8 cellular contexts compared by ENCODE assay signal in the genomic region with DNA sequence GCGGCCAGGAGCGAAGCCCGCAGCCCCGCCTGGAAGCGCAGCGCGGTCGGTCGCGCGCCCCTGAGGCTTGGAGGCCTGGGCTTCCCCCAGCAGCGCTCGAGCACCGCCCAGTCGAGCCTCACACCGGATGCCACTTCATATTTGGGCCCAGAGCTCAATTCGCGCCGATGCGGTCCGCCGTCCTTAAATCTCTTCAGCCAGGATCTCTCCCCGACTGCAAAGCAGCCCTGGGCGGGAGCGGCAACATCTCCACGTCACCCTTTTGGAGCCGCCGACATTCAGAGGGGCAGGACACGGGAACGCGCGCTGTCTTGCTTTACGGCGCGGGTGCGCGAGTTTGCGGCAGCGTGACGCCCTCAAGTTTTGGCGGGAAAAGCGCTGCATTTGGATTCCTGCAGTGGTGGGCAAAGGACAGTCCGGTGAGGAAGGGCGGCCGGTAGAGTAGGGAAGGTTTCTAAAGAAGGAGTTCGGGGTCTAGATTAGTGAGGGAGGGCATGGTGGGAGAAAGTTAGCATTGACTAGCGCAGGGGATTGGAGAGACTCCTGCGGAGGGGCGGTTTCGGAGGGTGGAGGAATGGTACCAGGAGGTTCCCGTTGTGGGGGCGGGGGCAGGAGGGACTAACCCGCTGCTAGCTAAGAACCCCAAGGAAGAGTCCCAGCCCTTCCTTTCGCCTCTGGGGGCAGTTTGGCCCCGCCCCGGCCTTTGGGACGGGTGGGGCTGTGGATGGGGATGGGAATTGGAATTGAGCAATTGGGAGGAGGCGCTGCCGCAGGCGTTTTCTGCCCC. TPM values are rescaled to one million over a fixed set of nuclear protein-coding genes. Genes with fewer than 3 reads are reported as not detected.
DNase-seq lines count a peak whose midpoint lies in the region; ATAC-seq, FAIRE-seq and TF ChIP-seq lines count a peak whose summit lies in the region.

No MANE protein-coding gene starts in this region.

- WGBS in body of pancreas, 2 donors: 0 to 1% methylated on average over 18 to 60 of the region's 60 CpGs
- WGBS in iPS DF 6.9 (ENCODE audit: insufficient coverage, insufficient read length): no CpG with 5 or more reads among the region's 60 CpGs

- intact Hi-C loops in body of pancreas (cut with DNase I): loop anchor here (10.0 kb wide), 1 partner anchor 51 kb away; no protein-coding TSS in a partner anchor
- intact Hi-C loops in gastrocnemius medialis (cut with DNase I; ENCODE audit: low total_unique reads): loop anchor here (1.0 to 2.0 kb wide), 3 partner anchors 32 to 129 kb away; a partner anchor contains a TSS

- H3K27ac ChIP-seq in body of pancreas (peak overlapping the region; percentile 92 to 99 (median 96)), iPS DF 6.9 (ENCODE audit: low read length) (no peak overlapping the region), gastrocnemius medialis (peak overlapping the region; percentile 89 to 97 (median 94))

- ATAC-seq in HG03025 (IDR thresholded peaks at IDR 0.05; ENCODE audit: low FRiP score, unreplicated experiment) (peak; percentile 80), body of pancreas (peak; percentile 93), gastrocnemius medialis (peak; percentile 93)

- peak overlapping the region; percentile 11 to 53 for H3K4me3 ChIP-seq in body of pancreas
- peak overlapping the region; percentile 56; the same call in 1 of the 2 replicates for H3K4me3 ChIP-seq in iPS DF 6.9 (ENCODE audit: low read length)
- peak overlapping the region; percentile 74 to 85 (median 83) for H3K4me3 ChIP-seq in gastrocnemius medialis

- TF ChIP-seq POLR2A in body of pancreas (IDR thresholded peaks at IDR 0.05) (peak; percentile 85 to 94 (median 90)), gastrocnemius medialis (IDR thresholded peaks at IDR 0.05) (peak in 1 of 2 donors; percentile 34)

- DNase-seq in SIG-M5 treated with dmso at 0.1 percent for 504 hours (lab: John Stamatoyannopoulos, UW; ENCODE audit: unreplicated experiment): peak; percentile 75
- DNase-seq in SIG-M5 (lab: John Stamatoyannopoulos, UW): no peak
- peak; percentile 65 for DNase-seq in NCI-H2029 treated with DMSO at 0.1 percent for 48 hours (lab: John Stamatoyannopoulos, UW)
- peak; percentile 85 to 88 (median 87) for DNase-seq in body of pancreas
- peak; percentile 91 for DNase-seq in iPS DF 6.9 (ENCODE audit: low read depth, low spot score)
- peak; percentile 66 to 76 for DNase-seq in gastrocnemius medialis

- peaks cover 0 to 5% of the 10 kb centered on the region in 2 donors for H3K36me3 ChIP-seq in body of pancreas (replicated peaks in 1 of 2; ENCODE audit: insufficient read depth in 1 of 2, low read depth in 2 of 2)
- peaks cover 4% of the 10 kb centered on the region; the same call in 1 of the 2 replicates for H3K36me3 ChIP-seq in iPS DF 6.9 (ENCODE audit: control insufficient read depth, insufficient read depth, low read length)
- H3K36me3 ChIP-seq in gastrocnemius medialis: peaks cover 0 to 17% of the 10 kb centered on the region in 2 donors

- peak in 1 of 7 experiments; percentile 11 for TF ChIP-seq CTCF in body of pancreas (IDR thresholded peaks at IDR 0.05)
- no peak for TF ChIP-seq CTCF in gastrocnemius medialis (IDR thresholded peaks at IDR 0.05 in 4 of 5, conservative IDR thresholded peaks at IDR 0.05 in 1 of 5)

- H3K27me3 ChIP-seq in body of pancreas (no peaks in the 10 kb centered on the region), iPS DF 6.9 (ENCODE audit: control insufficient read depth, insufficient read depth, low read length) (no peaks in the 10 kb centered on the region), gastrocnemius medialis (no peaks in the 10 kb centered on the region)

- H3K4me1 ChIP-seq in body of pancreas (peaks cover 16% of the 10 kb centered on the region), iPS DF 6.9 (ENCODE audit: control insufficient read depth, insufficient read depth, low read length) (no peaks in the 10 kb centered on the region), gastrocnemius medialis (peaks cover 13 to 16% of the 10 kb centered on the region in 2 donors)

- in situ Hi-C loops in gastrocnemius medialis (cut with MboI; ENCODE audit: low sequenced_read_pairs in 4 of 4): no loop called here

- FAIRE-seq in TTC549 (lab: Jason Lieb, UNC): peak; percentile 26

- H3K9me3 ChIP-seq in body of pancreas (no peaks in the 10 kb centered on the region), iPS DF 6.9 (ENCODE audit: control insufficient read depth, insufficient read depth, low read length) (no peaks in the 10 kb centered on the region), gastrocnemius medialis (no peaks in the 10 kb centered on the region)

RNA-seq across cellular contexts. Expression of a gene that starts 0.8 kb away (rescaled TPM):
- total RNA-seq in body of pancreas (1 to 10 TPM in 1 of 2 donors, under 1 TPM in 1; 0.33 to 1.8 TPM), gastrocnemius medialis (under 1 TPM in 2 of 4 donors, not detected in 2; 0.42 to 0.56 TPM)

RNA-seq across cellular contexts. Expression of a gene that starts 33.1 kb away (rescaled TPM):
- total RNA-seq in body of pancreas: 10 to 100 TPM; 22.1 to 70.3 TPM
- total RNA-seq in gastrocnemius medialis: 10 to 100 TPM; 31.5 to 34.6 (median 32.9) TPM

RNA-seq across cellular contexts. Expression of a gene that starts 54.9 kb away (rescaled TPM):
- total RNA-seq in body of pancreas (not detected), gastrocnemius medialis (not detected)

RNA-seq across cellular contexts. Expression of a gene that starts 56.5 kb away (rescaled TPM):
- 10 to 100 TPM; 63.3 to 75.2 TPM for total RNA-seq in body of pancreas
- total RNA-seq in gastrocnemius medialis: 100 to 1,000 TPM in 3 of 4 donors, 10 to 100 TPM in 1; 88.9 to 140 (median 127) TPM

Comparison
In these comparisons a context has a peak if more than half of its experiments do, and no peak if none do; other contexts are left out.
1. H3K4me3 ChIP-seq: peak in every context shown above with its lines; median percentile 83 in gastrocnemius medialis; 56 in iPS DF 6.9; 32 in body of pancreas.